12 cellular contexts compared by ENCODE assay signal in genomic region chrX:24485323-24485722, GRCh38. TPM values are rescaled to one million over a fixed set of nuclear protein-coding genes. Genes with fewer than 3 reads are reported as not detected.
DNase-seq lines count a peak whose midpoint lies in the region; ATAC-seq and TF ChIP-seq lines count a peak whose summit lies in the region.
"Had no signal": no experiment of that assay in that cellular context is flagged by ENCODE, and none has a peak within 500 bp of the region (broad histone marks: within the 10 kb centered on the region; RNA-seq: fewer than 3 reads in every experiment).

No MANE protein-coding gene starts in this region.

- no peaks in the 10 kb centered on the region for H3K27me3 Mint-ChIP-seq in effector memory CD8-positive, alpha-beta T cell
- H3K27me3 Mint-ChIP-seq in CD14-positive monocyte (ENCODE audit: low read depth in 3 of 3) = peaks cover 0 to 7% (median 0%) of the 10 kb centered on the region in 3 donors
- H3K27me3 Mint-ChIP-seq in glutamatergic neuron (ENCODE audit: unreplicated experiment) = no peaks in the 10 kb centered on the region

- no peak for ATAC-seq in effector memory CD8-positive, alpha-beta T cell (replicated peaks)
- no peak for ATAC-seq in HG03521 (IDR thresholded peaks at IDR 0.05; ENCODE audit: unreplicated experiment)
- ATAC-seq: CD8-positive, alpha-beta T cell had no signal

- no peaks in the 10 kb centered on the region for H3K9me3 Mint-ChIP-seq in effector memory CD8-positive, alpha-beta T cell
- H3K9me3 Mint-ChIP-seq in CD14-positive monocyte (peaks cover 0 to 7% (median 4%) of the 10 kb centered on the region in 7 donors), glutamatergic neuron (ENCODE audit: unreplicated experiment) (no peaks in the 10 kb centered on the region)
- H3K9me3 Mint-ChIP-seq: CD8-positive, alpha-beta T cell had no signal

- intact Hi-C loops in CD14-positive monocyte (cut with micrococcal nuclease) = no loop called here

- peak overlapping the region; percentile 65 to 86 for H3K27ac Mint-ChIP-seq in effector memory CD8-positive, alpha-beta T cell
- H3K27ac Mint-ChIP-seq in CD14-positive monocyte = peak overlapping the region in 1 of 7 donors; percentile 40
- H3K27ac Mint-ChIP-seq in glutamatergic neuron (ENCODE audit: unreplicated experiment) = no peak overlapping the region
- H3K27ac Mint-ChIP-seq: CD8-positive, alpha-beta T cell had no signal

- H3K4me3 Mint-ChIP-seq in effector memory CD8-positive, alpha-beta T cell = no peak overlapping the region
- H3K4me3 Mint-ChIP-seq in CD14-positive monocyte = no peak overlapping the region
- no peak overlapping the region for H3K4me3 Mint-ChIP-seq in glutamatergic neuron (ENCODE audit: unreplicated experiment)
- H3K4me3 Mint-ChIP-seq: CD8-positive, alpha-beta T cell had no signal

- peak; percentile 5 for DNase-seq in NCI-H82 (lab: John Stamatoyannopoulos, UW)
- DNase-seq in NCI-H82 treated with DMSO at 0.1 percent for 48 hours (lab: John Stamatoyannopoulos, UW; ENCODE audit: unreplicated experiment) = no peak
- peak; percentile 72 for DNase-seq in NCI-H69 (lab: John Stamatoyannopoulos, UW)
- DNase-seq in effector memory CD8-positive, alpha-beta T cell = no peak
- no peak for DNase-seq in CD14-positive monocyte (ENCODE audit: low spot score)
- DNase-seq in NCI-H1105 treated with DMSO at 0.1 percent for 48 hours (lab: John Stamatoyannopoulos, UW) = no peak
- no peak for DNase-seq in glutamatergic neuron
- DNase-seq: ACHN; Caco-2; CD8-positive, alpha-beta T cell; GM23248 had no signal

- peaks cover 9 to 10% of the 10 kb centered on the region in 2 donors for H3K4me1 Mint-ChIP-seq in effector memory CD8-positive, alpha-beta T cell (ENCODE audit: low read depth in 2 of 2)
- H3K4me1 Mint-ChIP-seq in CD14-positive monocyte (peaks cover 26% of the 10 kb centered on the region), glutamatergic neuron (ENCODE audit: low read depth, unreplicated experiment) (peaks cover 6% of the 10 kb centered on the region)

- peaks cover 19% of the 10 kb centered on the region for H3K36me3 Mint-ChIP-seq in effector memory CD8-positive, alpha-beta T cell (ENCODE audit: insufficient read depth)
- H3K36me3 Mint-ChIP-seq in CD14-positive monocyte (peaks cover 2 to 6% of the 10 kb centered on the region in 2 donors), glutamatergic neuron (ENCODE audit: unreplicated experiment) (no peaks in the 10 kb centered on the region)
- H3K36me3 Mint-ChIP-seq: CD8-positive, alpha-beta T cell had no signal

- TF ChIP-seq CTCF in CD14-positive monocyte (IDR thresholded peaks at IDR 0.05) = no peak
- no peak for TF ChIP-seq CTCF in glutamatergic neuron (IDR thresholded peaks at IDR 0.05; ENCODE audit: partially characterized antibody, unreplicated experiment)

RNA-seq across cellular contexts. Expression of gene PDK3, which starts 20.2 kb away (rescaled TPM):
- 10 to 100 TPM; 32.6 to 34.0 TPM for polyA plus RNA-seq in CD14-positive monocyte
- total RNA-seq in glutamatergic neuron (ENCODE audit: unreplicated experiment) = 12.1 TPM

Comparison
In these comparisons a context has a peak if more than half of its experiments do, and no peak if none do; other contexts are left out.
1. DNase-seq: peak in NCI-H82 (single experiment) and NCI-H69 (single experiment); none in NCI-H82 treated with DMSO at 0.1 percent for 48 hours (single experiment), effector memory CD8-positive, alpha-beta T cell (0 of 3), CD14-positive monocyte (single experiment), NCI-H1105 treated with DMSO at 0.1 percent for 48 hours (single experiment) and glutamatergic neuron (single experiment).